ENCODE assay signal across 1 cellular context in the genomic region with DNA sequence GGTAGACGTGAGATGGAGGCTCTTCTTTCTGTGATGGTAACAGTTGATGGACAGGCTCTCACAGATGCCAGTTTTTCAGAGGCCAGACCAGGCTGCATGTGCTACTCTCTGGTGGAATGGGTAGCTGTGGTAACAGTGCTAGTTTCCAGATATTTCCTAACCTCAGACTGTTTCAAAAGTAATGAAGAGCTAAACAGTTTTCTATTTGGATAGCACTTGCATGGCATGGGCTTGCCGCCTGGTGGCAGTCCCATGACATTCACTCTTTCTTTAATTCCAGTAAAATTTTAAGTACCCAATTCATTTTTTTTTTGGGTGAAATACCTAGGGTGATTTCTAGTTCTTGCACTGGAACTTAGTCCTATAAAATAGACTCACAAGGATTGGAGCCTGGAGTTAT.
TF ChIP-seq lines count a peak whose summit lies in the region.

No MANE protein-coding gene starts in this region.

TF ChIP-seq in H1, 55 proteins besides CTCF, POLR2A, EP300 and RAD21:
- TF ChIP-seq SP1 (IDR thresholded peaks at IDR 0.05; ENCODE audit: low read depth, low read length) (no peak), SIX5 (IDR thresholded peaks at IDR 0.05; ENCODE audit: low read depth, low read length) (no peak), PHF8 (conservative IDR thresholded peaks at IDR 0.05; ENCODE audit: low read depth, low read length) (no peak), TAF1 (IDR thresholded peaks at IDR 0.05; ENCODE audit: low read depth, low read length) (no peak), KDM5A (IDR thresholded peaks at IDR 0.05; ENCODE audit: low read length) (no peak), ATF2 (IDR thresholded peaks at IDR 0.05; ENCODE audit: low read length) (no peak), RNF2 (IDR thresholded peaks at IDR 0.05; ENCODE audit: borderline replicate concordance, low read depth, low read length, missing control alignments, poor library complexity, severe bottlenecking) (no peak), USF2 (IDR thresholded peaks at IDR 0.05; ENCODE audit: low read length) (no peak), NANOG (IDR thresholded peaks at IDR 0.05; ENCODE audit: insufficient read depth, low read depth, low read length, poor library complexity, severe bottlenecking) (no peak), CBX5 (IDR thresholded peaks at IDR 0.05; ENCODE audit: low read depth, low read length) (no peak), MAFK (IDR thresholded peaks at IDR 0.05; ENCODE audit: low read depth, low read length) (no peak), HDAC6 (IDR thresholded peaks at IDR 0.05; ENCODE audit: low read depth, low read length) (no peak), EZH2 (IDR thresholded peaks at IDR 0.05; ENCODE audit: low read depth, low read length, severe bottlenecking) (no peak), TCF12 (IDR thresholded peaks at IDR 0.05; ENCODE audit: low read depth, low read length) (no peak), RFX5 (IDR thresholded peaks at IDR 0.05; ENCODE audit: borderline replicate concordance, low read depth, low read length) (no peak), EGR1 (IDR thresholded peaks at IDR 0.05; ENCODE audit: borderline replicate concordance, low read depth, low read length) (no peak), CTBP2 (IDR thresholded peaks at IDR 0.05; ENCODE audit: borderline replicate concordance, insufficient read depth, insufficient read length, low read length) (no peak)
- TF ChIP-seq, protein P1, sequence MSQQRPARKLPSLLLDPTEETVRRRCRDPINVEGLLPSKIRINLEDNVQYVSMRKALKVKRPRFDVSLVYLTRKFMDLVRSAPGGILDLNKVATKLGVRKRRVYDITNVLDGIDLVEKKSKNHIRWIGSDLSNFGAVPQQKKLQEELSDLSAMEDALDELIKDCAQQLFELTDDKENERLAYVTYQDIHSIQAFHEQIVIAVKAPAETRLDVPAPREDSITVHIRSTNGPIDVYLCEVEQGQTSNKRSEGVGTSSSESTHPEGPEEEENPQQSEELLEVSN (IDR thresholded peaks at IDR 0.05), result no peak
- TF ChIP-seq, protein P2, sequence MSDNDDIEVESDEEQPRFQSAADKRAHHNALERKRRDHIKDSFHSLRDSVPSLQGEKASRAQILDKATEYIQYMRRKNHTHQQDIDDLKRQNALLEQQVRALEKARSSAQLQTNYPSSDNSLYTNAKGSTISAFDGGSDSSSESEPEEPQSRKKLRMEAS (IDR thresholded peaks at IDR 0.05), result no peak
